ENCODE assay signal across 8 cellular contexts in the genomic region with DNA sequence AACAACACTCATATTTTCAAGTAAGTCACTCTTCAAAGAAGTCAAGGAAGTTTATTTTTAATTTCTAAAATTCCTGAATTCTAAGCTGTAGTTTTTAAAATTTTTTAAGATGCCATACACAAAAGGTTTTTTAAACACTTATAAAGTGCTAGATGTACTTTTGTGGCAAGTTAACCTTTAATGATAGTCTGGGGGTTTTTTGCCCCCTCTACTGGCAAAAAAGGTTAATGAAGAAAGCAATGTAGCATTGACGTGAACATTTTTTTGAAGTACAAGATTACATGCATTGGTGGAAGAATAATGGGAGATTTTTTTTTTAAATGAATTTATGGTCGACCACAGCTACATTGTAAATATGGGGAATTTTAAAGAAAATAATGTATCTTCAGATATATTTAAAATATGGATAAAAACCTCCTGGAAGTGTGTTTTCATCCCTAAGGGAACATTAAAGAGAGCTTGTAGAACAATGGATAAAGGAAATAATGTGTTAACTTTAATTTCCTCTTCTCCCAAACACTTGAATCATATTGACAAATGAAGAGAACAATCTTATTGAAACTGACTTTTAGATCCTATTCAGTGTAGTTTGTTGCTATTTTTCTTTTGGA. TPM values are rescaled to one million over a fixed set of nuclear protein-coding genes. Genes with fewer than 3 reads are reported as not detected.
A peak's percentile ranks its signal among the peaks of the same experiment; 100 is the strongest.
DNase-seq lines count a peak whose midpoint lies in the region; ATAC-seq and TF ChIP-seq lines count a peak whose summit lies in the region.

No MANE protein-coding gene starts in this region.

- H3K27me3 ChIP-seq in SU-DHL-6 (ENCODE audit: low read length) (no peaks in the 10 kb centered on the region), gastroesophageal sphincter (no peaks in the 10 kb centered on the region), smooth muscle cell (ENCODE audit: low read depth) (no peaks in the 10 kb centered on the region)

- H3K27ac ChIP-seq in SU-DHL-6 (ENCODE audit: low read depth, low read length) (no peak overlapping the region), gastroesophageal sphincter (no peak overlapping the region), smooth muscle cell (ENCODE audit: low read depth) (peak overlapping the region; percentile 58)

- H3K79me2 ChIP-seq in SU-DHL-6 (ENCODE audit: insufficient read depth, low read length): no peaks in the 10 kb centered on the region
- peaks cover 86% of the 10 kb centered on the region for H3K79me2 ChIP-seq in smooth muscle cell (ENCODE audit: low read depth)

- H3K27me3 Mint-ChIP-seq in activated naive CD4-positive, alpha-beta T cell treated with anti-CD3 and anti-CD28 coated beads, Interleukin-2, amount 10 ng/mL, durations not matched to agents 7 days and 5 days: no peaks in the 10 kb centered on the region

- no peak overlapping the region for H3K9ac ChIP-seq in SU-DHL-6 (ENCODE audit: low read length)
- no peak overlapping the region for H3K9ac ChIP-seq in smooth muscle cell (ENCODE audit: low read depth)

- H3K9me3 ChIP-seq in SU-DHL-6 (ENCODE audit: insufficient read depth, low read length) (no peaks in the 10 kb centered on the region), gastroesophageal sphincter (no peaks in the 10 kb centered on the region), smooth muscle cell (replicated peaks; ENCODE audit: low read depth) (no peaks in the 10 kb centered on the region)

- H3K27ac Mint-ChIP-seq in activated naive CD4-positive, alpha-beta T cell treated with anti-CD3 and anti-CD28 coated beads, Interleukin-2, amount 10 ng/mL, durations not matched to agents 7 days and 5 days: no peak overlapping the region

- no peaks in the 10 kb centered on the region for H4K20me1 ChIP-seq in SU-DHL-6 (ENCODE audit: low read depth, low read length)
- peaks cover 43% of the 10 kb centered on the region for H4K20me1 ChIP-seq in smooth muscle cell (ENCODE audit: low read depth)

- H3K36me3 ChIP-seq in SU-DHL-6 (ENCODE audit: low read length): peaks cover 44% of the 10 kb centered on the region
- H3K36me3 ChIP-seq in gastroesophageal sphincter: peaks cover 7 to 66% of the 10 kb centered on the region in 2 donors
- H3K36me3 ChIP-seq in smooth muscle cell (ENCODE audit: low read depth): peaks cover 30% of the 10 kb centered on the region

- H2AFZ ChIP-seq in SU-DHL-6 (ENCODE audit: low read depth, low read length, severe bottlenecking) (no peak overlapping the region), smooth muscle cell (ENCODE audit: low read depth) (no peak overlapping the region)

- peaks cover 16% of the 10 kb centered on the region for H3K4me1 Mint-ChIP-seq in activated naive CD4-positive, alpha-beta T cell treated with anti-CD3 and anti-CD28 coated beads, Interleukin-2, amount 10 ng/mL, durations not matched to agents 7 days and 5 days

- DNase-seq in NCI-H2196 (lab: John Stamatoyannopoulos, UW; ENCODE audit: unreplicated experiment) (peak; percentile 15), NCI-H2196 treated with DMSO at 0.1 percent for 48 hours (lab: John Stamatoyannopoulos, UW; ENCODE audit: unreplicated experiment) (no peak), smooth muscle cell (lab: John Stamatoyannopoulos, UW; ENCODE audit: unreplicated experiment) (no peak)
- no peak for DNase-seq in stimulated activated CD4-positive, alpha-beta T cell treated with anti-CD3 and anti-CD28 coated beads, Interleukin-4, amount 100 ng/mL, for 4 hours
- DNase-seq in activated naive CD4-positive, alpha-beta T cell treated with anti-CD3 and anti-CD28 coated beads, Interleukin-2, amount 10 ng/mL, durations not matched to agents 7 days and 5 days: no peak

- peaks cover 44% of the 10 kb centered on the region for H3K36me3 Mint-ChIP-seq in activated naive CD4-positive, alpha-beta T cell treated with anti-CD3 and anti-CD28 coated beads, Interleukin-2, amount 10 ng/mL, durations not matched to agents 7 days and 5 days

- no peaks in the 10 kb centered on the region for H3K9me3 Mint-ChIP-seq in activated naive CD4-positive, alpha-beta T cell treated with anti-CD3 and anti-CD28 coated beads, Interleukin-2, amount 10 ng/mL, durations not matched to agents 7 days and 5 days

- CTCF ChIA-PET in activated naive CD4-positive, alpha-beta T cell treated with anti-CD3 and anti-CD28 coated beads, Interleukin-2, amount 10 ng/mL, durations not matched to agents 7 days and 5 days (lab: Charles Lee): interaction anchor here (0.9 to 3.2 kb wide), 9 partner anchors 8 to 189 kb away, joined by 3 to 17 read pairs (median 4); no protein-coding TSS in a partner anchor

- H3K4me2 ChIP-seq in SU-DHL-6 (ENCODE audit: low read depth, low read length, poor library complexity, severe bottlenecking) (no peak overlapping the region), smooth muscle cell (peak overlapping the region; percentile 38)

- H3K9me2 ChIP-seq in SU-DHL-6 (replicated peaks; ENCODE audit: insufficient read depth, low read length): no peaks in the 10 kb centered on the region

- WGBS in gastroesophageal sphincter (ENCODE audit: low coverage in 1 of 2), 2 donors: 0 to 9% methylated on average over 2 of the region's 2 CpGs
- 25% methylated on average over 2 of the region's 2 CpGs for WGBS in smooth muscle cell (ENCODE audit: low lambda C conversion rate)

- TF ChIP-seq EP300 in gastroesophageal sphincter (IDR thresholded peaks at IDR 0.05): no peak

- TF ChIP-seq POLR2A in gastroesophageal sphincter (IDR thresholded peaks at IDR 0.05): no peak

- H3F3A ChIP-seq in SU-DHL-6 (ENCODE audit: insufficient read depth) (no peaks in the 10 kb centered on the region), smooth muscle cell (ENCODE audit: low read depth) (peaks cover 6% of the 10 kb centered on the region)

- H3K4me3 Mint-ChIP-seq in activated naive CD4-positive, alpha-beta T cell treated with anti-CD3 and anti-CD28 coated beads, Interleukin-2, amount 10 ng/mL, durations not matched to agents 7 days and 5 days: no peak overlapping the region

- ATAC-seq in HG03139 (IDR thresholded peaks at IDR 0.05; ENCODE audit: unreplicated experiment) (peak; percentile 47), gastroesophageal sphincter (no peak)

- H3K4me1 ChIP-seq in gastroesophageal sphincter (peaks cover 0 to 90% (median 6%) of the 10 kb centered on the region in 3 donors), smooth muscle cell (ENCODE audit: low read depth) (no peaks in the 10 kb centered on the region)

- peak; percentile 74 for TF ChIP-seq CTCF in SU-DHL-6 (IDR thresholded peaks at IDR 0.05; ENCODE audit: insufficient read depth, low read length, poor library complexity, severe bottlenecking)
- peak; percentile 36 to 61 (median 55) for TF ChIP-seq CTCF in gastroesophageal sphincter (IDR thresholded peaks at IDR 0.05)
- peak; percentile 57 for TF ChIP-seq CTCF in smooth muscle cell (IDR thresholded peaks at IDR 0.05; ENCODE audit: borderline replicate concordance, insufficient read depth, poor library complexity, severe bottlenecking)

- H3K4me3 ChIP-seq in SU-DHL-6 (ENCODE audit: insufficient read depth, low read length, poor library complexity, severe bottlenecking) (no peak overlapping the region), gastroesophageal sphincter (no peak overlapping the region), smooth muscle cell (peak overlapping the region; percentile 3)

RNA-seq across cellular contexts. Expression of gene ITPRID2, which starts 12.6 kb away (rescaled TPM):
- total RNA-seq in gastroesophageal sphincter (100 to 1,000 TPM; 106 to 127 (median 116) TPM), smooth muscle cell (261 and 556 TPM in 2 replicates)
- 28.2 and 72.2 TPM in 2 replicates for polyA plus RNA-seq in smooth muscle cell
